1 cellular context compared by ENCODE assay signal in the genomic region with DNA sequence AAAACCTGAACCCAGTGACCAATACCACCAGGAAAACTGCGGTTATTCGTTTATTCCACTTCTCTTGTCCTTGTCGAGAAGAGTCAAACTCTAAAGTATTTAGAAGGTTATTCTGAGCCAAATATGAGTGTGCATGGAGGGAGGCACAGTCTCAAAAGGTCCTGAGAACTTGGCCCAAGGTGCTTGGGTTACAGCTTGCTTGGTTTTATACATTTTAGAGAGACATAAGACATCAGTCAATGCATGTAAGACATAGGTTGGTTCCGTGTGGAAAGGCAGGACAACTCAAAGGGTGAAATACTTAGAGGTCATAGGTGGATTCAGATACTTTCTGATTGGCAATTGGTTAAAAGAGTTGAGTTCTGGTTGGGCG.
TF ChIP-seq lines count a peak whose summit lies in the region.

No MANE protein-coding gene starts in this region.

TF ChIP-seq in IMR-90, 13 proteins besides CTCF, POLR2A, EP300 and RAD21 (continued from another document):
- TF ChIP-seq SMC3 (IDR thresholded peaks at IDR 0.05; ENCODE audit: low read depth, low read length), result no peak
- TF ChIP-seq CEBPB (IDR thresholded peaks at IDR 0.05; ENCODE audit: low read depth, low read length), result no peak
- TF ChIP-seq NFE2L2 (IDR thresholded peaks at IDR 0.05; ENCODE audit: low read depth, low read length), result no peak
- TF ChIP-seq MAFK (IDR thresholded peaks at IDR 0.05; ENCODE audit: low read depth, low read length), result no peak
- no peak for TF ChIP-seq MAZ (IDR thresholded peaks at IDR 0.05; ENCODE audit: borderline replicate concordance, low read depth, low read length)
- no peak for TF ChIP-seq MXI1 (IDR thresholded peaks at IDR 0.05; ENCODE audit: borderline replicate concordance, low read depth, low read length)
- no peak for TF ChIP-seq FOS (IDR thresholded peaks at IDR 0.05; ENCODE audit: low read depth, low read length)
- TF ChIP-seq, protein P1, sequence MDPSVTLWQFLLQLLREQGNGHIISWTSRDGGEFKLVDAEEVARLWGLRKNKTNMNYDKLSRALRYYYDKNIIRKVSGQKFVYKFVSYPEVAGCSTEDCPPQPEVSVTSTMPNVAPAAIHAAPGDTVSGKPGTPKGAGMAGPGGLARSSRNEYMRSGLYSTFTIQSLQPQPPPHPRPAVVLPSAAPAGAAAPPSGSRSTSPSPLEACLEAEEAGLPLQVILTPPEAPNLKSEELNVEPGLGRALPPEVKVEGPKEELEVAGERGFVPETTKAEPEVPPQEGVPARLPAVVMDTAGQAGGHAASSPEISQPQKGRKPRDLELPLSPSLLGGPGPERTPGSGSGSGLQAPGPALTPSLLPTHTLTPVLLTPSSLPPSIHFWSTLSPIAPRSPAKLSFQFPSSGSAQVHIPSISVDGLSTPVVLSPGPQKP (IDR thresholded peaks at IDR 0.05; ENCODE audit: borderline replicate concordance, low read depth, low read length), result no peak
- no peak for TF ChIP-seq BHLHE40 (IDR thresholded peaks at IDR 0.05; ENCODE audit: low read depth, low read length)
- TF ChIP-seq, protein P2, sequence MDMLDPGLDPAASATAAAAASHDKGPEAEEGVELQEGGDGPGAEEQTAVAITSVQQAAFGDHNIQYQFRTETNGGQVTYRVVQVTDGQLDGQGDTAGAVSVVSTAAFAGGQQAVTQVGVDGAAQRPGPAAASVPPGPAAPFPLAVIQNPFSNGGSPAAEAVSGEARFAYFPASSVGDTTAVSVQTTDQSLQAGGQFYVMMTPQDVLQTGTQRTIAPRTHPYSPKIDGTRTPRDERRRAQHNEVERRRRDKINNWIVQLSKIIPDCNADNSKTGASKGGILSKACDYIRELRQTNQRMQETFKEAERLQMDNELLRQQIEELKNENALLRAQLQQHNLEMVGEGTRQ (IDR thresholded peaks at IDR 0.05; ENCODE audit: low read depth, low read length), result no peak
